ENCODE assay signal across 28 cellular contexts in the genomic region with DNA sequence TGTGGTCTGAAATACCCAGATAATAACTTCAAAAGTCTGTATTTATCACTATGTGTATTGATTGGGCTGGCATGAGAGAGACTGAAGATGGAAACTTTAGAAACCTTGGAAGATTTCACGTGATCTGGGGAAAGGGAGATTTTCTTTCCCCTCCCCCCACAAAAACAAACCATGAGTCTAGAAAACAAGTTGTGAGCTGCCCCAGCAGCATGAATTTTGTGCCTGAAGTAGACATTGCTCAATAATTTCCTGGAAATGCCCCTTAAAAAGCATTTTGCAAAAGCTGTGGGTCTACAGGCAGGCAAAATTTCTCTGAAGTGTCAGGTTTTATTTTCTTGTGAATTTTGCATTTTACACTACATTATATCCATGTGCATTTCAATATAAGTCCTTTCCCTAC.
"Had no signal": no experiment of that assay in that cellular context is flagged by ENCODE, and none has a peak within 500 bp of the region (broad histone marks: within the 10 kb centered on the region; RNA-seq: fewer than 3 reads in every experiment).

No MANE protein-coding gene starts in this region.

- H3K4me3 Mint-ChIP-seq: immature natural killer cell; mesothelial cell of epicardium; naive B cell; natural killer cell; nephron progenitor cell; neural progenitor cell; stimulated activated effector memory CD8-positive, alpha-beta T cell treated with anti-CD3 and anti-CD28 coated beads, Interleukin-12 subunit alpha, Interleukin-12 subunit beta, amount 100 ng/mL, for 72 hours; stimulated activated naive CD8-positive, alpha-beta T cell treated with anti-CD3 and anti-CD28 coated beads, Interleukin-15, Interleukin-2, amounts not matched to agents 100 ng/mL and 50 ng/mL, for 24 hours; type B pancreatic cell had no signal

- H3K27ac ChIP-seq: left lung, lower lobe of right lung, neural progenitor cell, ovary, prostate gland, sigmoid colon, spleen, tibial nerve, uterus had no signal

- H3K4me3 ChIP-seq: left lung, lower lobe of right lung, neural progenitor cell, ovary, prostate gland, sigmoid colon, spleen, tibial nerve, uterus had no signal

- H3K36me3 ChIP-seq: left lung, lower lobe of right lung, neural progenitor cell, ovary, prostate gland, sigmoid colon, spleen, tibial nerve, uterus had no signal

- H3K9ac ChIP-seq: neural progenitor cell had no signal

- H3K9me3 Mint-ChIP-seq: mesothelial cell of epicardium; natural killer cell; nephron progenitor cell; neural progenitor cell; stimulated activated effector memory CD8-positive, alpha-beta T cell treated with anti-CD3 and anti-CD28 coated beads, Interleukin-12 subunit alpha, Interleukin-12 subunit beta, amount 100 ng/mL, for 72 hours; stimulated activated naive CD8-positive, alpha-beta T cell treated with anti-CD3 and anti-CD28 coated beads, Interleukin-15, Interleukin-2, amounts not matched to agents 100 ng/mL and 50 ng/mL, for 24 hours had no signal

- H3K27me3 Mint-ChIP-seq: stimulated activated naive CD8-positive, alpha-beta T cell treated with anti-CD3 and anti-CD28 coated beads, Interleukin-15, Interleukin-2, amounts not matched to agents 100 ng/mL and 50 ng/mL, for 24 hours had no signal

- H3K36me3 Mint-ChIP-seq: immature natural killer cell; mesothelial cell of epicardium; naive B cell; natural killer cell; neural progenitor cell; stimulated activated effector memory CD8-positive, alpha-beta T cell treated with anti-CD3 and anti-CD28 coated beads, Interleukin-12 subunit alpha, Interleukin-12 subunit beta, amount 100 ng/mL, for 72 hours; type B pancreatic cell had no signal

- H3K4me2 ChIP-seq: neural progenitor cell had no signal

- ATAC-seq: left colon; left lung; lower lobe of right lung; natural killer cell; right cardiac atrium; stimulated activated effector memory CD8-positive, alpha-beta T cell treated with anti-CD3 and anti-CD28 coated beads, Interleukin-12 subunit alpha, Interleukin-12 subunit beta, amount 100 ng/mL, for 72 hours had no signal

- H3K4me1 ChIP-seq: left lung, lower lobe of right lung, neural progenitor cell, prostate gland, spleen, uterus had no signal

- DNase-seq: hypothalamus; immature natural killer cell; kidney; left colon; left lung; lower lobe of right lung; mesendoderm; naive B cell; natural killer cell; nephron progenitor cell; ovary; retina; right cardiac atrium; sigmoid colon; small intestine; spleen; stimulated activated CD4-positive, alpha-beta T cell treated with anti-CD3 and anti-CD28 coated beads, Interleukin-4, amount 100 ng/mL, for 24 hours; stimulated activated naive CD4-positive, alpha-beta T cell; substantia nigra; uterus had no signal

- FAIRE-seq: islet of Langerhans, kidney, small intestine had no signal

- H2AFZ ChIP-seq: neural progenitor cell had no signal

- H3K27me3 ChIP-seq: left lung, neural progenitor cell, ovary, sigmoid colon, spleen, tibial nerve, uterus had no signal

- H3K9me3 ChIP-seq: left lung, lower lobe of right lung, ovary, prostate gland, sigmoid colon, spleen, tibial nerve, uterus had no signal

- H3K4me1 Mint-ChIP-seq: immature natural killer cell; naive B cell; natural killer cell; neural progenitor cell; stimulated activated effector memory CD8-positive, alpha-beta T cell treated with anti-CD3 and anti-CD28 coated beads, Interleukin-12 subunit alpha, Interleukin-12 subunit beta, amount 100 ng/mL, for 72 hours had no signal

- H3K27ac Mint-ChIP-seq: immature natural killer cell; mesothelial cell of epicardium; naive B cell; natural killer cell; nephron progenitor cell; neural progenitor cell; stimulated activated effector memory CD8-positive, alpha-beta T cell treated with anti-CD3 and anti-CD28 coated beads, Interleukin-12 subunit alpha, Interleukin-12 subunit beta, amount 100 ng/mL, for 72 hours; stimulated activated naive CD8-positive, alpha-beta T cell treated with anti-CD3 and anti-CD28 coated beads, Interleukin-15, Interleukin-2, amounts not matched to agents 100 ng/mL and 50 ng/mL, for 24 hours; type B pancreatic cell had no signal
